Comparison of ENCODE assay signal across 8 cellular contexts in genomic region chr18:32158108-32158624, GRCh38. TPM values are rescaled to one million over a fixed set of nuclear protein-coding genes. Genes with fewer than 3 reads are reported as not detected.
DNase-seq lines count a peak whose midpoint lies in the region; ATAC-seq lines count a peak whose summit lies in the region.

No MANE protein-coding gene starts in this region.

- ATAC-seq in GM18498 (IDR thresholded peaks at IDR 0.05; ENCODE audit: unreplicated experiment) (peak; percentile 97), HG02884 (IDR thresholded peaks at IDR 0.05; ENCODE audit: unreplicated experiment) (peak; percentile 87), left ventricle myocardium superior (peak; percentile 98)

- intact Hi-C loops in left ventricle myocardium superior (cut with micrococcal nuclease) = no loop called here

- DNase-seq in NCI-H1436 (lab: John Stamatoyannopoulos, UW) = peak; percentile 92
- peak; percentile 52 for DNase-seq in T follicular helper cell (ENCODE audit: low read depth)
- DNase-seq in amniotic epithelial cell (ENCODE audit: low read depth) = peak; percentile 82
- DNase-seq in left ventricle myocardium superior = peak; percentile 72
- DNase-seq in retina = peak; percentile 88
- no peak for DNase-seq in cortex of kidney (lab: John Stamatoyannopoulos, UW)

RNA-seq across cellular contexts. Expression of gene MEP1B, which starts 31.7 kb away (rescaled TPM):
- total RNA-seq in left ventricle myocardium superior = not detected
